In genomic region chrX:51496501-51497291, GRCh38 we compare ENCODE assay signal across 7 cellular contexts. TPM values are rescaled to one million over a fixed set of nuclear protein-coding genes. Genes with fewer than 3 reads are reported as not detected.
DNase-seq lines count a peak whose midpoint lies in the region; ATAC-seq lines count a peak whose summit lies in the region.

TSS of gene NUDT11 (minus strand) at chrX:51496592. CDS start at chrX:51496444, 148 bp downstream.

- no peaks in the 10 kb centered on the region for H3K27me3 ChIP-seq in muscle layer of duodenum (ENCODE audit: low read depth, low read length)

- CTCF ChIA-PET in activated CD4-positive, alpha-beta memory T cell treated with anti-CD3 and anti-CD28 coated beads, Interleukin-2, amount 10 ng/mL, durations not matched to agents 7 days and 5 days (lab: Charles Lee): interaction anchor here (1.5 kb wide), 1 partner anchor 9 kb away, joined by 3 read pairs; no protein-coding TSS in a partner anchor

- DNase-seq in NCI-H1092 treated with DMSO at 0.1 percent for 48 hours (lab: John Stamatoyannopoulos, UW) (peak; percentile 78), epidermal melanocyte (ENCODE audit: insufficient read length, low spot score) (peak; percentile 13), NCI-H1436 treated with DMSO at 0.1 percent for 48 hours (lab: John Stamatoyannopoulos, UW) (no peak)
- peak; percentile 51 for DNase-seq in activated CD4-positive, alpha-beta memory T cell treated with anti-CD3 and anti-CD28 coated beads, Interleukin-2, amount 10 ng/mL, durations not matched to agents 7 days and 5 days

- no peaks in the 10 kb centered on the region for H3K9me3 Mint-ChIP-seq in activated CD4-positive, alpha-beta memory T cell treated with anti-CD3 and anti-CD28 coated beads, Interleukin-2, amount 10 ng/mL, durations not matched to agents 7 days and 5 days
- no peaks in the 10 kb centered on the region for H3K9me3 Mint-ChIP-seq in stimulated activated naive CD8-positive, alpha-beta T cell treated with anti-CD3 and anti-CD28 coated beads, Interleukin-15, Interleukin-2, amounts not matched to agents 100 ng/mL and 50 ng/mL, for 24 hours

- peaks cover 17% of the 10 kb centered on the region for H3K27me3 Mint-ChIP-seq in activated CD4-positive, alpha-beta memory T cell treated with anti-CD3 and anti-CD28 coated beads, Interleukin-2, amount 10 ng/mL, durations not matched to agents 7 days and 5 days
- H3K27me3 Mint-ChIP-seq in stimulated activated naive CD8-positive, alpha-beta T cell treated with anti-CD3 and anti-CD28 coated beads, Interleukin-15, Interleukin-2, amounts not matched to agents 100 ng/mL and 50 ng/mL, for 24 hours: peaks cover 12% of the 10 kb centered on the region

- peak; percentile 92 for ATAC-seq in GM18867 (IDR thresholded peaks at IDR 0.05; ENCODE audit: unreplicated experiment)

- H3K4me3 ChIP-seq in muscle layer of duodenum (ENCODE audit: low read depth in 1 of 2, low read length in 2 of 2): peak within 1 kb of the TSS; percentile 33 to 64

- no peaks in the 10 kb centered on the region for H3K36me3 ChIP-seq in muscle layer of duodenum (ENCODE audit: control insufficient read depth in 1 of 2, insufficient read depth in 2 of 2, low read length in 2 of 2)

- no peaks in the 10 kb centered on the region for H3K4me1 ChIP-seq in muscle layer of duodenum (ENCODE audit: control insufficient read depth in 1 of 2, insufficient read depth in 2 of 2, low read length in 2 of 2)

- no peaks in the 10 kb centered on the region for H3K9me3 ChIP-seq in muscle layer of duodenum (ENCODE audit: control insufficient read depth in 1 of 2, low read length in 2 of 2)

- peak within 1 kb of the TSS; percentile 79 for H3K4me3 Mint-ChIP-seq in activated CD4-positive, alpha-beta memory T cell treated with anti-CD3 and anti-CD28 coated beads, Interleukin-2, amount 10 ng/mL, durations not matched to agents 7 days and 5 days
- H3K4me3 Mint-ChIP-seq in stimulated activated naive CD8-positive, alpha-beta T cell treated with anti-CD3 and anti-CD28 coated beads, Interleukin-15, Interleukin-2, amounts not matched to agents 100 ng/mL and 50 ng/mL, for 24 hours: peak within 1 kb of the TSS; percentile 80

- no peak within 1 kb of the TSS for H3K27ac Mint-ChIP-seq in activated CD4-positive, alpha-beta memory T cell treated with anti-CD3 and anti-CD28 coated beads, Interleukin-2, amount 10 ng/mL, durations not matched to agents 7 days and 5 days
- H3K27ac Mint-ChIP-seq in stimulated activated naive CD8-positive, alpha-beta T cell treated with anti-CD3 and anti-CD28 coated beads, Interleukin-15, Interleukin-2, amounts not matched to agents 100 ng/mL and 50 ng/mL, for 24 hours: peak within 1 kb of the TSS; percentile 76

- H3K4me1 Mint-ChIP-seq in activated CD4-positive, alpha-beta memory T cell treated with anti-CD3 and anti-CD28 coated beads, Interleukin-2, amount 10 ng/mL, durations not matched to agents 7 days and 5 days: peaks cover 12% of the 10 kb centered on the region
- peaks cover 18% of the 10 kb centered on the region for H3K4me1 Mint-ChIP-seq in stimulated activated naive CD8-positive, alpha-beta T cell treated with anti-CD3 and anti-CD28 coated beads, Interleukin-15, Interleukin-2, amounts not matched to agents 100 ng/mL and 50 ng/mL, for 24 hours (ENCODE audit: low read depth)

- POLR2A ChIA-PET in activated CD4-positive, alpha-beta memory T cell treated with anti-CD3 and anti-CD28 coated beads, Interleukin-2, amount 10 ng/mL, durations not matched to agents 7 days and 5 days (lab: Charles Lee): no interaction called here

- H3K36me3 Mint-ChIP-seq in activated CD4-positive, alpha-beta memory T cell treated with anti-CD3 and anti-CD28 coated beads, Interleukin-2, amount 10 ng/mL, durations not matched to agents 7 days and 5 days (ENCODE audit: low read depth): no peaks in the 10 kb centered on the region
- H3K36me3 Mint-ChIP-seq in stimulated activated naive CD8-positive, alpha-beta T cell treated with anti-CD3 and anti-CD28 coated beads, Interleukin-15, Interleukin-2, amounts not matched to agents 100 ng/mL and 50 ng/mL, for 24 hours (ENCODE audit: low read depth): no peaks in the 10 kb centered on the region

- H3K27ac ChIP-seq in muscle layer of duodenum (ENCODE audit: low read length): no peak within 1 kb of the TSS

RNA-seq across cellular contexts. Expression of gene NUDT11, which starts in this region (rescaled TPM):
- under 1 TPM; 0.60 to 0.73 TPM for total RNA-seq in activated CD4-positive, alpha-beta memory T cell treated with anti-CD3 and anti-CD28 coated beads, Interleukin-2, amount 10 ng/mL, durations not matched to agents 7 days and 5 days

Comparison
In these comparisons a context has a peak if more than half of its experiments do, and no peak if none do; other contexts are left out.
1. Peak in DNase-seq in activated CD4-positive, alpha-beta memory T cell treated with anti-CD3 and anti-CD28 coated beads, Interleukin-2, amount 10 ng/mL, durations not matched to agents 7 days and 5 days; RNA of the gene not detected or under 1 TPM.